ENCODE assay signal across 8 cellular contexts in the genomic region with DNA sequence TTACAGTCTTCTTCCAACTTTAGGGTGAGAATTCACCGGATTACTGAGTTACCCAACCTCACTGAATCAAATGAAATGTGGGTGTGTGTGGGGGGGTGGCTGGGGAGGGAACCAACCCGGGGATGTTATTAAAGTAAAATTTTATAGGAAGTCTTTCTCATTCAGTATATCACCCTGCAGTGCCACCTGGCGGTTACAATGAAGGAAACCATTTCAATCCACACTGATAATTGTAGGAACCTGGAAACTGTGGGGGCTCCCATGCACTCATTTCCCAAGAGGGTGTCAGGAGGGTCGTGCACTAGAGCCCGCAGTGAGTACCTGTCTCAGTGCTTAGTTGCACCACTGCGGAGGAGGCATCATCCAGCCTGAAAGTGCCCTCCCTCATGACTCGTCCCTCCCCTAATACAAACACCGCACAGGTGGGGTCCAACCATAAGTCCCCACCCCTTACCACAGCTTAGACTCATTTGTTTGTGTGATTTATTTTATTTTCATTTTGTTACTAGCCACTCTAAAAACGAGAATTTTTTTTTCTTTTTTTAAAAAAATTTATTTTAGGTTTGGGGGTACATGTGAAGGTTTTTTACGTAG. TPM values are rescaled to one million over a fixed set of nuclear protein-coding genes. Genes with fewer than 3 reads are reported as not detected.
DNase-seq lines count a peak whose midpoint lies in the region; ATAC-seq, FAIRE-seq and TF ChIP-seq lines count a peak whose summit lies in the region.

No MANE protein-coding gene starts in this region.

- peak; percentile 40 for DNase-seq in AG10803 (ENCODE audit: low read depth)
- DNase-seq in GM13977 (ENCODE audit: low spot score) = peak; percentile 12
- DNase-seq in NCI-H748 treated with DMSO at 0.1 percent for 48 hours (lab: John Stamatoyannopoulos, UW) = peak; percentile 37
- peak; percentile 49 to 56 for DNase-seq in activated T-cell treated with anti-CD3 and anti-CD28 coated beads, Interleukin-2, amount 50 U/mL, for 48 hours
- peak; percentile 7 to 30 for DNase-seq in frontal cortex (ENCODE audit: low spot score in 2 of 2)
- peak; percentile 35 for DNase-seq in progenitor cell of endocrine pancreas (ENCODE audit: low spot score, unreplicated experiment)
- no peak for DNase-seq in activated T-helper 2 cell treated with anti-CD3 and anti-CD28 coated beads, Interferon-gamma antibody, Interleukin-2, Interleukin-4, amounts not matched to agents 10 μg/mL and 5 μg/mL and 100 μg/mL, durations not matched to agents 14 hours and 24 hours and 36 hours (ENCODE audit: low spot score)

- H3K27ac Mint-ChIP-seq in progenitor cell of endocrine pancreas = no peak overlapping the region
- no peak overlapping the region for H3K27ac Mint-ChIP-seq in activated T-helper 2 cell treated with anti-CD3 and anti-CD28 coated beads, Interferon-gamma antibody, Interleukin-2, Interleukin-4, amounts not matched to agents 10 μg/mL and 5 μg/mL and 100 μg/mL, durations not matched to agents 14 hours and 24 hours and 36 hours

- peak; percentile 70 for TF ChIP-seq CTCF in AG10803 (conservative IDR thresholded peaks at IDR 0.05; ENCODE audit: low read length)
- TF ChIP-seq CTCF in GM13977 (IDR thresholded peaks at IDR 0.05; ENCODE audit: extremely low read depth, insufficient read depth, missing control alignments) = peak; percentile 47
- TF ChIP-seq CTCF in progenitor cell of endocrine pancreas (IDR thresholded peaks at IDR 0.05; ENCODE audit: unreplicated experiment) = peak; percentile 87

- H3K4me3 ChIP-seq in AG10803 (ENCODE audit: low read length) = no peak overlapping the region

- in situ Hi-C loops in GM13977 (cut with MboI; ENCODE audit: low pct_unique_long_range_greater_than_20kb, low sequenced_read_pairs, unreplicated experiment) = no loop called here

- intact Hi-C loops in activated T-helper 2 cell treated with anti-CD3 and anti-CD28 coated beads, Interferon-gamma antibody, Interleukin-2, Interleukin-4, amounts not matched to agents 10 μg/mL and 5 μg/mL and 100 μg/mL, durations not matched to agents 14 hours and 24 hours and 36 hours (cut with micrococcal nuclease) = loop anchor here (1.0 kb wide), 1 partner anchor 198 kb away; no protein-coding TSS in a partner anchor

- ATAC-seq in GM19351 (IDR thresholded peaks at IDR 0.05; ENCODE audit: unreplicated experiment) = no peak

- no peaks in the 10 kb centered on the region for H3K9me3 Mint-ChIP-seq in progenitor cell of endocrine pancreas (ENCODE audit: low read depth)
- no peaks in the 10 kb centered on the region for H3K9me3 Mint-ChIP-seq in activated T-helper 2 cell treated with anti-CD3 and anti-CD28 coated beads, Interferon-gamma antibody, Interleukin-2, Interleukin-4, amounts not matched to agents 10 μg/mL and 5 μg/mL and 100 μg/mL, durations not matched to agents 14 hours and 24 hours and 36 hours

- no peak for FAIRE-seq in frontal cortex (lab: Jason Lieb, UNC)

- H3K4me3 Mint-ChIP-seq in progenitor cell of endocrine pancreas (ENCODE audit: low read depth) = no peak overlapping the region
- no peak overlapping the region for H3K4me3 Mint-ChIP-seq in activated T-helper 2 cell treated with anti-CD3 and anti-CD28 coated beads, Interferon-gamma antibody, Interleukin-2, Interleukin-4, amounts not matched to agents 10 μg/mL and 5 μg/mL and 100 μg/mL, durations not matched to agents 14 hours and 24 hours and 36 hours (ENCODE audit: low read depth)

- H3K4me1 Mint-ChIP-seq in progenitor cell of endocrine pancreas (ENCODE audit: low read depth) = no peaks in the 10 kb centered on the region
- H3K4me1 Mint-ChIP-seq in activated T-helper 2 cell treated with anti-CD3 and anti-CD28 coated beads, Interferon-gamma antibody, Interleukin-2, Interleukin-4, amounts not matched to agents 10 μg/mL and 5 μg/mL and 100 μg/mL, durations not matched to agents 14 hours and 24 hours and 36 hours (ENCODE audit: low read depth) = no peaks in the 10 kb centered on the region

- no peaks in the 10 kb centered on the region for H3K36me3 Mint-ChIP-seq in progenitor cell of endocrine pancreas (ENCODE audit: insufficient read depth)
- H3K36me3 Mint-ChIP-seq in activated T-helper 2 cell treated with anti-CD3 and anti-CD28 coated beads, Interferon-gamma antibody, Interleukin-2, Interleukin-4, amounts not matched to agents 10 μg/mL and 5 μg/mL and 100 μg/mL, durations not matched to agents 14 hours and 24 hours and 36 hours (ENCODE audit: low read depth) = no peaks in the 10 kb centered on the region

- H3K27me3 Mint-ChIP-seq in progenitor cell of endocrine pancreas = peaks cover 8% of the 10 kb centered on the region
- no peaks in the 10 kb centered on the region for H3K27me3 Mint-ChIP-seq in activated T-helper 2 cell treated with anti-CD3 and anti-CD28 coated beads, Interferon-gamma antibody, Interleukin-2, Interleukin-4, amounts not matched to agents 10 μg/mL and 5 μg/mL and 100 μg/mL, durations not matched to agents 14 hours and 24 hours and 36 hours (ENCODE audit: low read depth)

RNA-seq across cellular contexts. Expression of a gene that starts 29.1 kb away (rescaled TPM):
- 1.2 TPM for total RNA-seq in frontal cortex
- 0.22 and 0.33 TPM in 2 replicates for total RNA-seq in progenitor cell of endocrine pancreas
- total RNA-seq in activated T-helper 2 cell treated with anti-CD3 and anti-CD28 coated beads, Interferon-gamma antibody, Interleukin-2, Interleukin-4, amounts not matched to agents 10 μg/mL and 5 μg/mL and 100 μg/mL, durations not matched to agents 14 hours and 24 hours and 36 hours = not detected in 2 replicates
